ENCODE assay signal across 8 cellular contexts in the genomic region with DNA sequence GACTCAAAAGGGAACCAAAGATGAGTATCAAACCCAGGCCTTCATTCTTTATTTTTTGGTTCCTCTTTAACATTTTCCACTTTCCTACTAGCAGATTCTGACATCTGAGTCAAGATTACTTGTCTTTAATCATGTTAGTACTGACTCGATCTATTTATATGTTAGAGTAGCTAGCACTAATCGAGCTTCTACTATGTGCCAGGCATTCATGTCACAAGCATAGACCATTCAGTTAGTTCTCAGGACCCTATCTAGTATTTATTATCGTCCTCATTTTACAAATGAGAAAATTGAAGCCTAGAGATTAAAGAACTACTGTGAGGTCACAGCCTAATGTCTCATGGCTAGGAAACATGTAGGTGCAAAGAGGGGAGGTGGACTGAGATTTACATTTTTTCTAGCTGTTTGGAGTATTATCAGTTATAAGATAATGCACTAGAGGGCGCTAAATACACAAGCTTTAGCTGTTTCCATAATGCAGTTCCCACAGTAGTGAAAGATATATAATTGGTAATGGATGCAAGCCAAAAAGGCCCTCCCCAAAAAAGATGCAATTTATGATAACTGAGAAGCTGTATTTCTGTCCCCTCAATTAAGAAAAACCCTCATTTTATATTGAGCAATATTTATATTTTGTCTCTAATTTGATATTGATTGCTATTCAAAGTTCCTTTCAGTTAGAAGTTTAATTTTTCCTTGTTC. TPM values are rescaled to one million over a fixed set of nuclear protein-coding genes. Genes with fewer than 3 reads are reported as not detected.
DNase-seq lines count a peak whose midpoint lies in the region; ATAC-seq and TF ChIP-seq lines count a peak whose summit lies in the region.

No MANE protein-coding gene starts in this region.

- H3K27ac ChIP-seq in SK-N-MC (peak overlapping the region; percentile 51), osteoblast (ENCODE audit: low read depth, low read length) (peak overlapping the region; percentile 100)

- no peak for ATAC-seq in activated CD8-positive, alpha-beta memory T cell treated with anti-CD3 and anti-CD28 coated beads, Interleukin-2, amount 10 ng/mL, durations not matched to agents 7 days and 5 days
- no peak for ATAC-seq in HG02981 (IDR thresholded peaks at IDR 0.05; ENCODE audit: unreplicated experiment)

- peaks cover 11% of the 10 kb centered on the region for H4K20me1 ChIP-seq in osteoblast (ENCODE audit: insufficient read depth, low read length)

- H3K9ac ChIP-seq in SK-N-MC (ENCODE audit: insufficient read length) = no peak overlapping the region

- no peaks in the 10 kb centered on the region for H3K27me3 ChIP-seq in osteoblast (ENCODE audit: insufficient read depth, low read length)

- no peak for DNase-seq in activated CD8-positive, alpha-beta memory T cell treated with anti-CD3 and anti-CD28 coated beads, Interleukin-2, amount 10 ng/mL, durations not matched to agents 7 days and 5 days
- no peak for DNase-seq in activated CD8-positive, alpha-beta memory T cell treated with anti-CD3 and anti-CD28 coated beads, Interleukin-2, amount 50 U/mL, for 4 hours
- peak; percentile 77 for DNase-seq in NB4 (ENCODE audit: low read depth)
- DNase-seq in SK-N-MC (ENCODE audit: low read depth, low spot score) = peak; percentile 69
- no peak for DNase-seq in epithelial cell of proximal tubule (ENCODE audit: low read depth)
- peak; percentile 35 for DNase-seq in osteoblast (ENCODE audit: insufficient read length, low spot score, missing footprints)
- DNase-seq in posterior vena cava (ENCODE audit: low spot score) = no peak

- H3K27me3 Mint-ChIP-seq in activated CD8-positive, alpha-beta memory T cell treated with anti-CD3 and anti-CD28 coated beads, Interleukin-2, amount 10 ng/mL, durations not matched to agents 7 days and 5 days = no peaks in the 10 kb centered on the region

- H3K4me2 ChIP-seq in osteoblast (ENCODE audit: insufficient read depth, low read length) = peak overlapping the region; percentile 7

- peaks cover 4% of the 10 kb centered on the region for H3K36me3 Mint-ChIP-seq in activated CD8-positive, alpha-beta memory T cell treated with anti-CD3 and anti-CD28 coated beads, Interleukin-2, amount 10 ng/mL, durations not matched to agents 7 days and 5 days

- peaks cover 51% of the 10 kb centered on the region for H3K79me2 ChIP-seq in osteoblast (ENCODE audit: insufficient read depth, low read length)

- H3K4me1 ChIP-seq in osteoblast (ENCODE audit: insufficient read depth, low read length) = peaks cover 86% of the 10 kb centered on the region

- CTCF ChIA-PET in activated CD8-positive, alpha-beta memory T cell treated with anti-CD3 and anti-CD28 coated beads, Interleukin-2, amount 10 ng/mL, durations not matched to agents 7 days and 5 days (lab: Charles Lee) = interaction anchor here (0.5 to 4.2 kb wide), 43 partner anchors 9 to 608 kb away, joined by 3 to 58 read pairs (median 4); a partner anchor contains a TSS

- intact Hi-C loops in posterior vena cava (cut with DNase I) = loop anchor here in 1 of 2 donors (10.0 kb wide), 2 partner anchors 114 to 504 kb away; no protein-coding TSS in a partner anchor

- no peaks in the 10 kb centered on the region for H3K9me3 Mint-ChIP-seq in activated CD8-positive, alpha-beta memory T cell treated with anti-CD3 and anti-CD28 coated beads, Interleukin-2, amount 10 ng/mL, durations not matched to agents 7 days and 5 days (ENCODE audit: low read depth)

- H3K4me3 ChIP-seq in NB4 (ENCODE audit: low read depth, low read length) (no peak overlapping the region), SK-N-MC (no peak overlapping the region), epithelial cell of proximal tubule (ENCODE audit: low read depth, low read length) (no peak overlapping the region), osteoblast (ENCODE audit: insufficient read depth, low read length) (no peak overlapping the region)

- H3K9me3 ChIP-seq in SK-N-MC (ENCODE audit: low read depth, low read length) (no peaks in the 10 kb centered on the region), osteoblast (ENCODE audit: low read depth, low read length) (no peaks in the 10 kb centered on the region)

- H2AFZ ChIP-seq in osteoblast (ENCODE audit: low read length) = no peak overlapping the region

- peak; percentile 48 for TF ChIP-seq CTCF in NB4 (IDR thresholded peaks at IDR 0.05; ENCODE audit: low read depth, low read length)
- TF ChIP-seq CTCF in epithelial cell of proximal tubule (conservative IDR thresholded peaks at IDR 0.05; ENCODE audit: low read depth, low read length) = peak; percentile 67
- peak; percentile 71 for TF ChIP-seq CTCF in osteoblast (IDR thresholded peaks at IDR 0.05; ENCODE audit: extremely low read depth, low read depth, low read length)

- H3K36me3 ChIP-seq in SK-N-MC (ENCODE audit: insufficient read depth, low read length) = peaks cover 5% of the 10 kb centered on the region; the same call in 1 of the 2 replicates
- H3K36me3 ChIP-seq in osteoblast (ENCODE audit: insufficient read depth, low read length) = peaks cover 8% of the 10 kb centered on the region

- H3K4me1 Mint-ChIP-seq in activated CD8-positive, alpha-beta memory T cell treated with anti-CD3 and anti-CD28 coated beads, Interleukin-2, amount 10 ng/mL, durations not matched to agents 7 days and 5 days = peaks cover 64% of the 10 kb centered on the region

- H3K4me3 Mint-ChIP-seq in activated CD8-positive, alpha-beta memory T cell treated with anti-CD3 and anti-CD28 coated beads, Interleukin-2, amount 10 ng/mL, durations not matched to agents 7 days and 5 days = no peak overlapping the region

- TF ChIP-seq POLR2A in NB4 (IDR thresholded peaks at IDR 0.05; ENCODE audit: extremely low read depth, insufficient read length) = no peak

- H3K27ac Mint-ChIP-seq in activated CD8-positive, alpha-beta memory T cell treated with anti-CD3 and anti-CD28 coated beads, Interleukin-2, amount 10 ng/mL, durations not matched to agents 7 days and 5 days = peak overlapping the region; percentile 58

RNA-seq across cellular contexts. Expression of a gene that starts 32.9 kb away (rescaled TPM):
- total RNA-seq in activated CD8-positive, alpha-beta memory T cell treated with anti-CD3 and anti-CD28 coated beads, Interleukin-2, amount 10 ng/mL, durations not matched to agents 7 days and 5 days = 100 to 1,000 TPM; 110 to 127 TPM
- 19.8 and 46.4 TPM in 2 replicates for total RNA-seq in epithelial cell of proximal tubule
- total RNA-seq in osteoblast = 108 and 124 TPM in 2 replicates
- 10 to 100 TPM; 79.7 to 98.8 TPM for total RNA-seq in posterior vena cava

Comparison
In these comparisons a context has a peak if more than half of its experiments do, and no peak if none do; other contexts are left out.
1. DNase-seq: peak in NB4 (single experiment), SK-N-MC (single experiment) and osteoblast (single experiment); none in activated CD8-positive, alpha-beta memory T cell treated with anti-CD3 and anti-CD28 coated beads, Interleukin-2, amount 10 ng/mL, durations not matched to agents 7 days and 5 days (single experiment), activated CD8-positive, alpha-beta memory T cell treated with anti-CD3 and anti-CD28 coated beads, Interleukin-2, amount 50 U/mL, for 4 hours (single experiment), epithelial cell of proximal tubule (single experiment) and posterior vena cava (single experiment).
2. Peak in every context shown above with its lines, with median percentiles within 50 percentile points of each other: CTCF ChIP-seq.